In the genomic region with DNA sequence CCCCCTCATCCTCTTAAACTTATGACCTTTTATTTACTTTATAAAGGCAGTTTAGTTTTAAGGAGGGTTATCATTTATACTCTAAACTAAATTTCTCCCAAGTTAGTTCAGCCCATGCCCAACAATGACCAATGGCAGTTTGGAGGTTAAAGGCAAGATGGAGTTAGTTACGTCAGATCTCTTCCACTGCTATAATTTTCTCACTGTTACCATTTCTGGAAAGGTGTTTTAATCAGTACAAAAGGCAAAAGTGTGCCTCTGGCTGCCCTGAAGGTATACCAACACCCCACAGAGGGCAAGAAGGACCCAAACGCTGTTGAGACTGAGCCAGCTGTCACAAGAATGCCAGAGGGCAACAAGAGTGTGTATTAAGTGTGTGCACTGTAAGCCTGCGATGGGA, we compare ENCODE assay signal across 1 cellular context.
A peak's percentile ranks its signal among the peaks of the same experiment; 100 is the strongest.
TF ChIP-seq lines count a peak whose summit lies in the region.

No MANE protein-coding gene starts in this region.

TF ChIP-seq in K562, 482 proteins besides CTCF, POLR2A, EP300 and RAD21 (continued from another document and continues in another):
- no peak for TF ChIP-seq ZBTB5 (IDR thresholded peaks at IDR 0.05)
- TF ChIP-seq RREB1 (CRISPR knock-in tag; IDR thresholded peaks at IDR 0.05) = peak; percentile 89
- no peak for TF ChIP-seq HDGF (IDR thresholded peaks at IDR 0.05)
- TF ChIP-seq, protein P1, sequence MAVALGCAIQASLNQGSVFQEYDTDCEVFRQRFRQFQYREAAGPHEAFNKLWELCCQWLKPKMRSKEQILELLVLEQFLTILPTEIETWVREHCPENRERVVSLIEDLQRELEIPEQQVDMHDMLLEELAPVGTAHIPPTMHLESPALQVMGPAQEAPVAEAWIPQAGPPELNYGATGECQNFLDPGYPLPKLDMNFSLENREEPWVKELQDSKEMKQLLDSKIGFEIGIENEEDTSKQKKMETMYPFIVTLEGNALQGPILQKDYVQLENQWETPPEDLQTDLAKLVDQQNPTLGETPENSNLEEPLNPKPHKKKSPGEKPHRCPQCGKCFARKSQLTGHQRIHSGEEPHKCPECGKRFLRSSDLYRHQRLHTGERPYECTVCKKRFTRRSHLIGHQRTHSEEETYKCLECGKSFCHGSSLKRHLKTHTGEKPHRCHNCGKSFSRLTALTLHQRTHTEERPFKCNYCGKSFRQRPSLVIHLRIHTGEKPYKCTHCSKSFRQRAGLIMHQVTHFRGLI (CRISPR knock-in tag; IDR thresholded peaks at IDR 0.05) = peak; percentile 92
- no peak for TF ChIP-seq PBX2 (CRISPR knock-in tag; IDR thresholded peaks at IDR 0.05; ENCODE audit: low read depth)
- 0 out of 2 replicates have a peak, but pooled peaks have one; percentile 16 for TF ChIP-seq PBX2 (tag; conservative IDR thresholded peaks at IDR 0.05; ENCODE audit: low read depth)
- no peak for TF ChIP-seq ZNF280A (IDR thresholded peaks at IDR 0.05; ENCODE audit: low read depth, partially characterized antibody)
- TF ChIP-seq HMGN3 (IDR thresholded peaks at IDR 0.05; ENCODE audit: borderline replicate concordance, extremely low read depth, insufficient read length, low read depth, low read length) = no peak
- 0 out of 2 replicates have a peak, but pooled peaks have one; percentile 14 for TF ChIP-seq THRB (CRISPR knock-in tag; conservative IDR thresholded peaks at IDR 0.05)
- no peak for TF ChIP-seq MTA2 (IDR thresholded peaks at IDR 0.05; ENCODE audit: low read depth)
- TF ChIP-seq ELF4 (CRISPR knock-in tag; IDR thresholded peaks at IDR 0.05) = peak; percentile 87
- peak; percentile 70; the same call in 1 of the 2 replicates for TF ChIP-seq ZNF75A (CRISPR knock-in tag; IDR thresholded peaks at IDR 0.05)
- TF ChIP-seq KDM2B (CRISPR knock-in tag; IDR thresholded peaks at IDR 0.05) = no peak
- peak; percentile 83 for TF ChIP-seq ZFP1 (CRISPR knock-in tag; IDR thresholded peaks at IDR 0.05)
- TF ChIP-seq JUNB (CRISPR knock-in tag; conservative IDR thresholded peaks at IDR 0.05) = peak; percentile 44; the same call in 1 of the 2 replicates
- TF ChIP-seq NFIX (CRISPR knock-in tag; IDR thresholded peaks at IDR 0.05; ENCODE audit: low read depth) = peak; percentile 58
- TF ChIP-seq SNAPC5 (CRISPR knock-in tag; IDR thresholded peaks at IDR 0.05) = peak; percentile 41; the same call in 1 of the 2 replicates
- TF ChIP-seq NEUROD1 (IDR thresholded peaks at IDR 0.05; ENCODE audit: borderline replicate concordance, low read depth, low read length, partially characterized antibody) = no peak
- peak; percentile 97 for TF ChIP-seq KLF6 (CRISPR knock-in tag; IDR thresholded peaks at IDR 0.05; ENCODE audit: borderline replicate concordance)
- TF ChIP-seq, protein P2, sequence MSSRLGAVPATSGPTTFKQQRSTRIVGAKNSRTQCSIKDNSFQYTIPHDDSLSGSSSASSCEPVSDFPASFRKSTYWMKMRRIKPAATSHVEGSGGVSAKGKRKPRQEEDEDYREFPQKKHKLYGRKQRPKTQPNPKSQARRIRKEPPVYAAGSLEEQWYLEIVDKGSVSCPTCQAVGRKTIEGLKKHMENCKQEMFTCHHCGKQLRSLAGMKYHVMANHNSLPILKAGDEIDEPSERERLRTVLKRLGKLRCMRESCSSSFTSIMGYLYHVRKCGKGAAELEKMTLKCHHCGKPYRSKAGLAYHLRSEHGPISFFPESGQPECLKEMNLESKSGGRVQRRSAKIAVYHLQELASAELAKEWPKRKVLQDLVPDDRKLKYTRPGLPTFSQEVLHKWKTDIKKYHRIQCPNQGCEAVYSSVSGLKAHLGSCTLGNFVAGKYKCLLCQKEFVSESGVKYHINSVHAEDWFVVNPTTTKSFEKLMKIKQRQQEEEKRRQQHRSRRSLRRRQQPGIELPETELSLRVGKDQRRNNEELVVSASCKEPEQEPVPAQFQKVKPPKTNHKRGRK (tag; IDR thresholded peaks at IDR 0.05) = no peak
- peak; percentile 94 for TF ChIP-seq SMAD3 (CRISPR knock-in tag; conservative IDR thresholded peaks at IDR 0.05)
- peak; percentile 76; the same call in 1 of the 2 replicates for TF ChIP-seq TEAD2 (tag; IDR thresholded peaks at IDR 0.05)
- TF ChIP-seq, protein P3, sequence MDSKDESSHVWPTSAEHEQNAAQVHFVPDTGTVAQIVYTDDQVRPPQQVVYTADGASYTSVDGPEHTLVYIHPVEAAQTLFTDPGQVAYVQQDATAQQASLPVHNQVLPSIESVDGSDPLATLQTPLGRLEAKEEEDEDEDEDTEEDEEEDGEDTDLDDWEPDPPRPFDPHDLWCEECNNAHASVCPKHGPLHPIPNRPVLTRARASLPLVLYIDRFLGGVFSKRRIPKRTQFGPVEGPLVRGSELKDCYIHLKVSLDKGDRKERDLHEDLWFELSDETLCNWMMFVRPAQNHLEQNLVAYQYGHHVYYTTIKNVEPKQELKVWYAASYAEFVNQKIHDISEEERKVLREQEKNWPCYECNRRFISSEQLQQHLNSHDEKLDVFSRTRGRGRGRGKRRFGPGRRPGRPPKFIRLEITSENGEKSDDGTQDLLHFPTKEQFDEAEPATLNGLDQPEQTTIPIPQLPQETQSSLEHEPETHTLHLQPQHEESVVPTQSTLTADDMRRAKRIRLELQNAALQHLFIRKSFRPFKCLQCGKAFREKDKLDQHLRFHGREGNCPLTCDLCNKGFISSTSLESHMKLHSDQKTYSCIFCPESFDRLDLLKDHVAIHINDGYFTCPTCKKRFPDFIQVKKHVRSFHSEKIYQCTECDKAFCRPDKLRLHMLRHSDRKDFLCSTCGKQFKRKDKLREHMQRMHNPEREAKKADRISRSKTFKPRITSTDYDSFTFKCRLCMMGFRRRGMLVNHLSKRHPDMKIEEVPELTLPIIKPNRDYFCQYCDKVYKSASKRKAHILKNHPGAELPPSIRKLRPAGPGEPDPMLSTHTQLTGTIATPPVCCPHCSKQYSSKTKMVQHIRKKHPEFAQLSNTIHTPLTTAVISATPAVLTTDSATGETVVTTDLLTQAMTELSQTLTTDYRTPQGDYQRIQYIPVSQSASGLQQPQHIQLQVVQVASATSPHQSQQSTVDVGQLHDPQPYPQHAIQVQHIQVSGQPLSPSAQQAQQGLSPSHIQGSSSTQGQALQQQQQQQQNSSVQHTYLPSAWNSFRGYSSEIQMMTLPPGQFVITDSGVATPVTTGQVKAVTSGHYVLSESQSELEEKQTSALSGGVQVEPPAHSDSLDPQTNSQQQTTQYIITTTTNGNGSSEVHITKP (IDR thresholded peaks at IDR 0.05; ENCODE audit: partially characterized antibody) = no peak
- TF ChIP-seq ZNF133 (CRISPR knock-in tag; IDR thresholded peaks at IDR 0.05) = 0 out of 2 replicates have a peak, but pooled peaks have one; percentile 79
- no peak for TF ChIP-seq C11orf30 (IDR thresholded peaks at IDR 0.05; ENCODE audit: low read depth)
- no peak for TF ChIP-seq IRF2 (CRISPR knock-in tag; IDR thresholded peaks at IDR 0.05)
- peak; percentile 98 for TF ChIP-seq SMAD4 (CRISPR knock-in tag; conservative IDR thresholded peaks at IDR 0.05)
- TF ChIP-seq ZBED1 (IDR thresholded peaks at IDR 0.05) = no peak
- no peak for TF ChIP-seq TARDBP (IDR thresholded peaks at IDR 0.05)
- TF ChIP-seq KHSRP (IDR thresholded peaks at IDR 0.05) = no peak
- TF ChIP-seq MTF1 (CRISPR knock-in tag; IDR thresholded peaks at IDR 0.05; ENCODE audit: borderline replicate concordance) = peak; percentile 96
